ENCODE assay signal across 8 cellular contexts in genomic region chr6:21003780-21004541, GRCh38.
DNase-seq lines count a peak whose midpoint lies in the region; ATAC-seq and TF ChIP-seq lines count a peak whose summit lies in the region.

No MANE protein-coding gene starts in this region.

- DNase-seq in NCI-H446 treated with DMSO at 0.1 percent for 48 hours (lab: John Stamatoyannopoulos, UW), result peak; percentile 90
- peak; percentile 24 for DNase-seq in kidney tubule cell (ENCODE audit: low spot score)
- no peak for DNase-seq in WERI-Rb-1
- DNase-seq in DMS79 (lab: John Stamatoyannopoulos, UW), result no peak
- no peak for DNase-seq in effector CD4-positive, alpha-beta T cell
- no peak for DNase-seq in GOT3 (lab: John Stamatoyannopoulos, UW)

- H3K4me3 ChIP-seq in WERI-Rb-1 (ENCODE audit: low read depth, low read length), result no peak overlapping the region

- H3K27ac ChIP-seq in WERI-Rb-1, result no peak overlapping the region

- H3K9me3 ChIP-seq in WERI-Rb-1 (ENCODE audit: severe bottlenecking), result no peaks in the 10 kb centered on the region

- no peak for TF ChIP-seq CTCF in WERI-Rb-1 (IDR thresholded peaks at IDR 0.05; ENCODE audit: low read depth, low read length)

- peak; percentile 72 for ATAC-seq in GM19023 (IDR thresholded peaks at IDR 0.05; ENCODE audit: unreplicated experiment)
- peak; percentile 79 for ATAC-seq in HG02943 (IDR thresholded peaks at IDR 0.05; ENCODE audit: low read depth, unreplicated experiment)

- H3K36me3 ChIP-seq in WERI-Rb-1, result peaks cover 18% of the 10 kb centered on the region

- no peaks in the 10 kb centered on the region for H3K27me3 ChIP-seq in WERI-Rb-1 (ENCODE audit: insufficient read depth, low read depth, severe bottlenecking)

Comparison
In these comparisons a context has a peak if more than half of its experiments do, and no peak if none do; other contexts are left out.
1. DNase-seq: peak in NCI-H446 treated with DMSO at 0.1 percent for 48 hours (single experiment) and kidney tubule cell (single experiment); none in WERI-Rb-1 (single experiment), DMS79 (single experiment), effector CD4-positive, alpha-beta T cell (single experiment) and GOT3 (single experiment).